24 cellular contexts compared by ENCODE assay signal in the genomic region with DNA sequence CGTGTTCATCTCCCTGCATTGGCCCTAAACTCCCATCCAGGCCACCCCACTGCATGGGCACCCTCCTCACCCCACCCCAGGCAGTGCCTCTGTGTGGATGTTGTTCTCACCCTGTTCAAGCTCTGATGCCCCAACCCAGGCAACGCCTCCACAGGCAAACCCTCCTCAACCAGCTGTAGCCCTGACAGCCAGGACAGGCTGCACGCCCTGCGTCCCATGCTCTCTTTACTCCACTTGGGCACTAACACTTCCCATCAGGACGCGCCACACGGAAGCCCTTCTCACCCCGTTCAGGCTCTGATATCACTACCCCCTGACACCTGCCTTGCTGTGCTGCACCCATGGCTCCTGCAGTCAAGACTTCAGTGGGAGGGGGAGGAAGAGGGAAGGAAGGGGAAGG. TPM values are rescaled to one million over a fixed set of nuclear protein-coding genes. Genes with fewer than 3 reads are reported as not detected.
"Had no signal": no experiment of that assay in that cellular context is flagged by ENCODE, and none has a peak within 500 bp of the region (broad histone marks: within the 10 kb centered on the region; RNA-seq: fewer than 3 reads in every experiment).

No MANE protein-coding gene starts in this region.

- H3K4me1 ChIP-seq: Peyer's patch had no signal

- H3K27ac ChIP-seq: brain microvascular endothelial cell, cardiac muscle cell, KMS-11, Peyer's patch, RWPE1, SJCRH30 had no signal

- H3K27ac Mint-ChIP-seq: activated CD8-positive, alpha-beta T cell treated with anti-CD3 and anti-CD28 coated beads for 36 hours; activated naive CD4-positive, alpha-beta T cell treated with anti-CD3 and anti-CD28 coated beads for 36 hours; activated naive CD8-positive, alpha-beta T cell; activated T-cell treated with anti-CD3 and anti-CD28 coated beads, Interleukin-2, amount 50 U/mL, for 24 hours; activated T-helper 17 cell treated with anti-CD3 and anti-CD28 coated beads, Interleukin-2, amount 50 U/mL, for 72 hours had no signal

- DNase-seq: activated CD4-positive, CD25-positive, alpha-beta regulatory T cell; activated CD8-positive, alpha-beta T cell treated with anti-CD3 and anti-CD28 coated beads for 36 hours; activated gamma-delta T cell; activated naive CD4-positive, alpha-beta T cell treated with anti-CD3 and anti-CD28 coated beads for 36 hours; activated T-cell treated with anti-CD3 and anti-CD28 coated beads, Interleukin-2, amount 50 U/mL, for 24 hours; amygdala; brain microvascular endothelial cell; MG63; NCI-H1105; NCI-H1436; NCI-H1694 treated with DMSO at 0.1 percent for 48 hours; NCI-H2029 treated with DMSO at 0.1 percent for 48 hours; NCI-H524; Peyer's patch; Right ventricle myocardium superior; SJCRH30; SK-N-SH; T-helper 1 cell; T-helper 9 cell had no signal

- H3K27me3 Mint-ChIP-seq: activated CD8-positive, alpha-beta T cell treated with anti-CD3 and anti-CD28 coated beads for 36 hours; activated naive CD8-positive, alpha-beta T cell; activated T-cell treated with anti-CD3 and anti-CD28 coated beads, Interleukin-2, amount 50 U/mL, for 24 hours; activated T-helper 17 cell treated with anti-CD3 and anti-CD28 coated beads, Interleukin-2, amount 50 U/mL, for 72 hours had no signal

- H3K36me3 ChIP-seq: brain microvascular endothelial cell, cardiac muscle cell, MG63, Peyer's patch, SJCRH30 had no signal

- H3K9me3 Mint-ChIP-seq: activated CD8-positive, alpha-beta T cell treated with anti-CD3 and anti-CD28 coated beads for 36 hours; activated naive CD4-positive, alpha-beta T cell treated with anti-CD3 and anti-CD28 coated beads for 36 hours; activated T-cell treated with anti-CD3 and anti-CD28 coated beads, Interleukin-2, amount 50 U/mL, for 24 hours; activated T-helper 17 cell treated with anti-CD3 and anti-CD28 coated beads, Interleukin-2, amount 50 U/mL, for 72 hours had no signal

- H3K27me3 ChIP-seq: brain microvascular endothelial cell, MG63, Peyer's patch, SJCRH30 had no signal

- H3K4me3 ChIP-seq: cardiac muscle cell, MG63, Peyer's patch, SJCRH30 had no signal

- H3K4me3 Mint-ChIP-seq: activated CD8-positive, alpha-beta T cell treated with anti-CD3 and anti-CD28 coated beads for 36 hours; activated naive CD4-positive, alpha-beta T cell treated with anti-CD3 and anti-CD28 coated beads for 36 hours; activated naive CD8-positive, alpha-beta T cell; activated T-cell treated with anti-CD3 and anti-CD28 coated beads, Interleukin-2, amount 50 U/mL, for 24 hours; activated T-helper 17 cell treated with anti-CD3 and anti-CD28 coated beads, Interleukin-2, amount 50 U/mL, for 72 hours had no signal

- H3K9me3 ChIP-seq: MG63, Peyer's patch, SJCRH30, SK-N-SH had no signal

- ATAC-seq: activated CD8-positive, alpha-beta T cell treated with anti-CD3 and anti-CD28 coated beads for 36 hours; activated T-helper 17 cell treated with anti-CD3 and anti-CD28 coated beads, Interleukin-2, amount 50 U/mL, for 72 hours had no signal

- H3K4me2 ChIP-seq: KMS-11, SK-N-SH had no signal

- H3K9ac ChIP-seq: KMS-11, SK-N-SH had no signal

RNA-seq across cellular contexts. Expression of a gene that starts 47.9 kb away (rescaled TPM):
- total RNA-seq: activated CD8-positive, alpha-beta T cell treated with anti-CD3 and anti-CD28 coated beads for 36 hours; activated naive CD4-positive, alpha-beta T cell treated with anti-CD3 and anti-CD28 coated beads for 36 hours; activated T-helper 17 cell treated with anti-CD3 and anti-CD28 coated beads, Interleukin-2, amount 50 U/mL, for 72 hours; cardiac muscle cell; Peyer's patch; Right ventricle myocardium superior; SJCRH30 had no signal
- polyA plus RNA-seq: cardiac muscle cell, SK-N-SH had no signal
